Comparison of ENCODE assay signal across 1 cellular context in genomic region chr7:157871681-157872080, GRCh38.
TF ChIP-seq lines count a peak whose summit lies in the region.

No MANE protein-coding gene starts in this region.

TF ChIP-seq in H1, 55 proteins besides CTCF, POLR2A, EP300 and RAD21:
- TF ChIP-seq ATF2 (IDR thresholded peaks at IDR 0.05; ENCODE audit: low read length) (no peak), RBBP5 (IDR thresholded peaks at IDR 0.05; ENCODE audit: borderline replicate concordance, low read depth, low read length) (no peak), BACH1 (IDR thresholded peaks at IDR 0.05; ENCODE audit: low read length) (no peak), CBX8 (IDR thresholded peaks at IDR 0.05; ENCODE audit: borderline replicate concordance, low read depth, low read length) (no peak)
